8 cellular contexts compared by ENCODE assay signal in the genomic region with DNA sequence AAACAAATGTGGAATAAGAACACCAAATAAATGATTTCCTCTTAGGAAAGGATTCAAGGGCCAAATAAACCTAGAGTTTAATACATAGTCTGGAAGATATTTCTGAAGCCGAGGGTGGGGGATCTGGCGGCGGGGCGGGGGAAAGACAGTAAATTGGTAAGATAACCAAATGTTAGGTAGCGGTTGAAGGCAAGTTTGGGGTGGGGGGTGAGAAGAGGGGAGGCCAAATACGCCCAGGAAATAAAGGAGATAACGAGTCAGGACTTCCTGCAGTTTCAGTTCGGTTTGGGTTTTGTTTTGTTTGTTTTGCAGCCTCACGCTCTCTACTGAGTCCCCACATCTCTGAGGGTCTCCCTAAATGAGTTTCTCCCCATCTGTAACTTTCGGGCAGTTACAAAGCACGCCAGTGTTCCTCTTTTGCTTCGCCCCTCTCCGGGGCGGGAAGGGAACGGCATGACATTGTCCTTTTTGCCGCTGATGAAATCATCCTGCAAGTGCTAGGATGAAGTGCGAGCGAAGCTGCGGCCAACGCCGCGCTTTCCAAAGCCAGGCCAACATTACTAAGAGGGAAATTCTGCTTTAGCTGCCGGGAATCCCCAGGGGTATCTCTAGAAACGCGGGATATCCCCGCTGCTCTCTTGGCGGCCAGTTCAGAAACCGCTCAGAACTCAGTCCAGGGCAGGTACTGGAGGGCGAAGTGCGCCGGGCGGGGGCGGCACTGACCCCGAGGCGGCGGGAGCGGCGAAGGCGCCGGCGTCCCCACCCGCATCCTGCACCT. TPM values are rescaled to one million over a fixed set of nuclear protein-coding genes. Genes with fewer than 3 reads are reported as not detected.
A peak's percentile ranks its signal among the peaks of the same experiment; 100 is the strongest.
DNase-seq lines count a peak whose midpoint lies in the region; ATAC-seq lines count a peak whose summit lies in the region.

No MANE protein-coding gene starts in this region.

- H3K4me1 Mint-ChIP-seq in activated naive CD8-positive, alpha-beta T cell treated with anti-CD3 and anti-CD28 coated beads for 36 hours = peaks cover 46% of the 10 kb centered on the region

- H3K27ac ChIP-seq in HUES48 (ENCODE audit: low read depth, low read length) = peak overlapping the region; percentile 58
- peak overlapping the region; percentile 75 for H3K27ac ChIP-seq in SK-N-MC

- ATAC-seq in GM21447 (IDR thresholded peaks at IDR 0.05; ENCODE audit: unreplicated experiment) = peak; percentile 60
- ATAC-seq in left cardiac atrium = peak; percentile 64 to 74

- H3K36me3 Mint-ChIP-seq in activated naive CD8-positive, alpha-beta T cell treated with anti-CD3 and anti-CD28 coated beads for 36 hours = peaks cover 5% of the 10 kb centered on the region

- H3K27me3 ChIP-seq in HUES48 (ENCODE audit: control insufficient read depth, insufficient read depth, low read length) = peaks cover 43% of the 10 kb centered on the region

- H3K9me3 Mint-ChIP-seq in activated naive CD8-positive, alpha-beta T cell treated with anti-CD3 and anti-CD28 coated beads for 36 hours = peaks cover 2% of the 10 kb centered on the region

- peak; percentile 11 for DNase-seq in DMS79 (lab: John Stamatoyannopoulos, UW)
- no peak for DNase-seq in SK-N-MC (ENCODE audit: low read depth, low spot score)
- DNase-seq in activated naive CD8-positive, alpha-beta T cell treated with anti-CD3 and anti-CD28 coated beads for 36 hours = peak; percentile 76
- peak; percentile 52 for DNase-seq in left cardiac atrium
- DNase-seq in renal cortical epithelial cell (ENCODE audit: low read depth) = peak; percentile 60
- no peak for DNase-seq in amniotic stem cell (lab: John Stamatoyannopoulos, UW)

- H3K27me3 Mint-ChIP-seq in activated naive CD8-positive, alpha-beta T cell treated with anti-CD3 and anti-CD28 coated beads for 36 hours = peaks cover 38% of the 10 kb centered on the region

- H3K27ac Mint-ChIP-seq in activated naive CD8-positive, alpha-beta T cell treated with anti-CD3 and anti-CD28 coated beads for 36 hours = peak overlapping the region; percentile 95

- intact Hi-C loops in left cardiac atrium (cut with DNase I) = loop anchor here in 1 of 2 donors (5.0 kb wide), 1 partner anchor 91 kb away; no protein-coding TSS in a partner anchor

- H3K4me1 ChIP-seq in HUES48 (ENCODE audit: control insufficient read depth, insufficient read depth, low read length) = peaks cover 12% of the 10 kb centered on the region

- H3K9me3 ChIP-seq in HUES48 (ENCODE audit: control insufficient read depth, insufficient read depth, low read length) = no peaks in the 10 kb centered on the region
- no peaks in the 10 kb centered on the region for H3K9me3 ChIP-seq in SK-N-MC (ENCODE audit: low read depth, low read length)

- H3K9ac ChIP-seq in HUES48 (ENCODE audit: low read depth, low read length) (peak overlapping the region; percentile 80), SK-N-MC (ENCODE audit: insufficient read length) (peak overlapping the region; percentile 87)

- H3K4me3 Mint-ChIP-seq in activated naive CD8-positive, alpha-beta T cell treated with anti-CD3 and anti-CD28 coated beads for 36 hours = peak overlapping the region; percentile 88

- H3K4me3 ChIP-seq in HUES48 (ENCODE audit: low read depth, low read length) (peak overlapping the region; percentile 86), SK-N-MC (peak overlapping the region; percentile 93)

- no peaks in the 10 kb centered on the region for H3K36me3 ChIP-seq in HUES48 (ENCODE audit: control insufficient read depth, insufficient read depth, low read length)
- H3K36me3 ChIP-seq in SK-N-MC (ENCODE audit: insufficient read depth, low read length) = no peaks in the 10 kb centered on the region

RNA-seq across cellular contexts. Expression of gene NIBAN1, which starts 0.8 kb away (rescaled TPM):
- 1 to 10 TPM; 7.9 to 8.1 TPM for total RNA-seq in activated naive CD8-positive, alpha-beta T cell treated with anti-CD3 and anti-CD28 coated beads for 36 hours
- total RNA-seq in left cardiac atrium (100 to 1,000 TPM; 281 to 313 TPM), renal cortical epithelial cell (21.5 and 30.2 TPM in 2 replicates)

Comparison
In these comparisons a context has a peak if more than half of its experiments do, and no peak if none do; other contexts are left out.
1. DNase-seq: peak in DMS79 (single experiment), activated naive CD8-positive, alpha-beta T cell treated with anti-CD3 and anti-CD28 coated beads for 36 hours (single experiment), left cardiac atrium (single experiment) and renal cortical epithelial cell (single experiment); none in SK-N-MC (single experiment) and amniotic stem cell (single experiment).